Comparison of ENCODE assay signal across 10 cellular contexts in the genomic region with DNA sequence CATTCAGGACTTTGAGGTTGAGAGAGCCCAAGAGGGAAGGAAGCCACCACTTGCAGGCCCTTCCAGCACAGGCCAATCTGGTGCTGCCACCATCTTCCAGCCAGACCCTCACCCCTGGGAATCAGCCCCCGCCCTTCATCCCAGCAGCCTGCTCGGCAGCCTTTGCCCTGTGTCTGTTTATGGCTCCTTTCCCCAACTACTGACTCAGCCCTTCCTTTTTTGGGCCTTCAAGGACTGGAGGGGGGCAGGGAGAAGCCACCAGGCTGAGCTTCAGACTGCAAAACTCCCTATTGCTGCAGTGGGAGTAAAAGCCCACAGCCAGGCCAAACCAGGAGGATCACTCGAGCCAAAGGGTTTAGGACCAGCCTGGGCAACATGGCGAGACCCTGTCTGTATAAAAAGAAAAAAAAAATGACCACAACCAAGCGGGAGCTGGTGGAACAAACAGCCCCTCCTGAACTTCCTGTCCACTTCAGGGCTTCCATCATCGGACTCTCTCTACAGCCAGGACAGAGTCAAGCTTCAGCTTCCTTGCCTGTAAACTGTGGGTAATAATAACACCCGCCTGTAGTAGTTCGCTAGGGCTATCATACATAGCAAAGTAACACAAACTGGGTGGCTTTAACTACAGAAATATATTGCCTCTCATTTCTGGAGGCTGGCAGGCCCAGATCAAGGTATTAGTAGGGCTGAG.
DNase-seq lines count a peak whose midpoint lies in the region; ATAC-seq and TF ChIP-seq lines count a peak whose summit lies in the region.
"Had no signal": no experiment of that assay in that cellular context is flagged by ENCODE, and none has a peak within 500 bp of the region (broad histone marks: within the 10 kb centered on the region; RNA-seq: fewer than 3 reads in every experiment).

No MANE protein-coding gene starts in this region.

- H3K79me2 ChIP-seq in smooth muscle cell (ENCODE audit: low read depth) = no peaks in the 10 kb centered on the region

- H3K9ac ChIP-seq in smooth muscle cell (ENCODE audit: low read depth) = peak overlapping the region; percentile 13

- no peaks in the 10 kb centered on the region for H3K4me1 ChIP-seq in smooth muscle cell (ENCODE audit: low read depth)

- H3K36me3 ChIP-seq in brain microvascular endothelial cell (replicated peaks) (no peaks in the 10 kb centered on the region), smooth muscle cell (ENCODE audit: low read depth) (no peaks in the 10 kb centered on the region)

- no peak overlapping the region for H2AFZ ChIP-seq in smooth muscle cell (ENCODE audit: low read depth)

- no peak overlapping the region for H3K4me3 ChIP-seq in brain microvascular endothelial cell (ENCODE audit: low read depth, low read length)
- H3K4me3 ChIP-seq in smooth muscle cell = no peak overlapping the region

- peaks cover 4% of the 10 kb centered on the region for H3F3A ChIP-seq in smooth muscle cell (ENCODE audit: low read depth)

- H3K9me3 ChIP-seq in smooth muscle cell (replicated peaks; ENCODE audit: low read depth) = no peaks in the 10 kb centered on the region

- ATAC-seq in left lobe of liver = peak; percentile 50
- no peak for ATAC-seq in GM21737 (IDR thresholded peaks at IDR 0.05; ENCODE audit: unreplicated experiment)

- no peaks in the 10 kb centered on the region for H4K20me1 ChIP-seq in smooth muscle cell (ENCODE audit: low read depth)

- WGBS in smooth muscle cell (ENCODE audit: low lambda C conversion rate) = 45% methylated on average over 8 of the region's 8 CpGs

- H3K27me3 ChIP-seq in brain microvascular endothelial cell (replicated peaks) = no peaks in the 10 kb centered on the region
- no peaks in the 10 kb centered on the region for H3K27me3 ChIP-seq in smooth muscle cell (ENCODE audit: low read depth)

- in situ Hi-C loops in KBM-7 (cut with MboI; ENCODE audit: low pct_unique_long_range_greater_than_20kb, low sequenced_read_pairs) (no loop called here), brain microvascular endothelial cell (cut with HindIII; ENCODE audit: low pct_ligation_motif_present, low sequenced_read_pairs) (no loop called here), G401 (cut with HindIII; ENCODE audit: low sequenced_read_pairs) (no loop called here)

- TF ChIP-seq CTCF in brain microvascular endothelial cell (IDR thresholded peaks at IDR 0.05; ENCODE audit: low read depth, low read length, missing control alignments) (no peak), smooth muscle cell (IDR thresholded peaks at IDR 0.05; ENCODE audit: borderline replicate concordance, insufficient read depth, poor library complexity, severe bottlenecking) (no peak)

- peak overlapping the region; percentile 47 for H3K4me2 ChIP-seq in smooth muscle cell

- H3K27ac ChIP-seq in brain microvascular endothelial cell (peak overlapping the region; percentile 21), smooth muscle cell (ENCODE audit: low read depth) (peak overlapping the region; percentile 66)

- DNase-seq in KBM-7 (peak; percentile 51), brain microvascular endothelial cell (no peak), left lobe of liver (ENCODE audit: low spot score) (no peak), smooth muscle cell (lab: John Stamatoyannopoulos, UW; ENCODE audit: unreplicated experiment) (no peak), G401 (ENCODE audit: low spot score) (no peak), foreskin melanocyte (no peak)
- no peak for DNase-seq in stimulated activated CD4-positive, alpha-beta T cell treated with anti-CD3 and anti-CD28 coated beads, Interleukin-12 subunit alpha, Interleukin-12 subunit beta, amount 100 ng/mL, for 4 hours
- DNase-seq: activated CD4-positive, alpha-beta T cell treated with anti-CD3 and anti-CD28 coated beads for 4 hours; DMS79 had no signal
